In the genomic region with DNA sequence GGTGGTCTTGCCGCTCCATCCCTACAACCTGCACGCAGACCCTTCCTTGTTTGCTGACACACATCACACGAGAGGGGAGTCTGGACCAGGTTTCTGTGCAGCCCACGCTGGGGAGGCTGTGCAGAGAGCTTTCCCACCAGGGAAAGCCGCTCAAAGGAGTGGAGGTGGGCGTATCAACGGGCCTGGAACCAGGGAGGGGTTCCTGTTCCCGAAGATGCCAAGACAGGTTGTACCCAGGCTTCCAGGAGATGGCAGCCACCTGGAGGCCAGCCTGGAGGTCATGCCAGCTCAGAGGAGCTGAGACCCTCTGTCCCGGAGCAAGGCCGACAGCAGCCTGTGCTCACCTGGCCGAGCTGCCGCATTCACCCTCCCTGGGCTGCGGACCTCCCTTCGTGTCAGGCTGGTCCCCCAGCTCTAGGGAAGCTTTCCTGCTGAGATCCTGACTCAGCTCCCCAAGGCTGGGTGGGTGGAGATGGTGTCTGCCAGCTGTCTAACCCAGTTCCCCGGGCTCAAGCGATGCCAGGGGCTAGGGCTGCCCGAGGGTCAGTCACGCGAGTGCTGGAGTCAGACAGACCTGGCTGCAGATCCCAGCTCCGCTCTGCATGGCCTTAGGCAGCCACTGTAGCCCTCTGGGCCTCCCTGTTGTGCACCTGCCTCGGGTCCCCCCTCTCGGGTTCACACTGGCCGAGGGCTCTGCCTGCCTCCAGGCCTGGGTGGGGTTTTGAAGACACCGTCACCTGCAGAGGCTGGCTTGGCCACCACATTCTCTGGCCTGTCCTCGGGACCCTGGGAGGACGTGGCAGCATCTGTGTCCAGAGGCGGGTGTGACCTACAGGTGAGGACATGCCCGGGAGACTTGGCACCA, we compare ENCODE assay signal across 37 cellular contexts. TPM values are rescaled to one million over a fixed set of nuclear protein-coding genes. Genes with fewer than 3 reads are reported as not detected.
"Had no signal": no experiment of that assay in that cellular context is flagged by ENCODE, and none has a peak within 500 bp of the region (broad histone marks: within the 10 kb centered on the region; RNA-seq: fewer than 3 reads in every experiment).

No MANE protein-coding gene starts in this region.

- H3K27ac ChIP-seq: adrenal gland, body of pancreas, cardiac muscle cell, colonic mucosa, epithelial cell of prostate, esophagus squamous epithelium, gastroesophageal sphincter, WERI-Rb-1 had no signal

- H3K36me3 Mint-ChIP-seq: activated naive CD4-positive, alpha-beta T cell treated with anti-CD3 and anti-CD28 coated beads, Interleukin-2, amount 50 U/mL, for 24 hours; activated naive CD8-positive, alpha-beta T cell treated with anti-CD3 and anti-CD28 coated beads for 36 hours had no signal

- H3K4me3 ChIP-seq: adrenal gland, body of pancreas, cardiac muscle cell, colonic mucosa, esophagus squamous epithelium, gastroesophageal sphincter had no signal

- H3K27ac Mint-ChIP-seq: activated B cell treated with CpG ODN at 0.5 μM for 24 hours; activated CD8-positive, alpha-beta T cell treated with anti-CD3 and anti-CD28 coated beads for 36 hours; activated naive CD4-positive, alpha-beta T cell treated with anti-CD3 and anti-CD28 coated beads for 36 hours; activated naive CD4-positive, alpha-beta T cell treated with anti-CD3 and anti-CD28 coated beads, Interleukin-2, amount 50 U/mL, for 24 hours; activated naive CD8-positive, alpha-beta T cell treated with anti-CD3 and anti-CD28 coated beads for 36 hours; activated naive CD8-positive, alpha-beta T cell treated with anti-CD3 and anti-CD28 coated beads, Interleukin-2, amount 50 U/mL, for 24 hours; activated T-helper 17 cell treated with anti-CD3 and anti-CD28 coated beads, Interleukin-2, amount 50 U/mL, for 72 hours; T-helper 17 cell; T-helper 2 cell treated with Interferon-gamma antibody and Interleukin-4, amounts not matched to agents 5 μg/mL and 100 μg/mL, for 36 hours had no signal

- H3K9me3 ChIP-seq: adrenal gland, body of pancreas, colonic mucosa, esophagus squamous epithelium, gastroesophageal sphincter had no signal

- H3K4me1 Mint-ChIP-seq: activated B cell treated with CpG ODN at 0.5 μM for 24 hours; activated naive CD4-positive, alpha-beta T cell treated with anti-CD3 and anti-CD28 coated beads, Interleukin-2, amount 50 U/mL, for 24 hours; activated naive CD8-positive, alpha-beta T cell treated with anti-CD3 and anti-CD28 coated beads for 36 hours; activated naive CD8-positive, alpha-beta T cell treated with anti-CD3 and anti-CD28 coated beads, Interleukin-2, amount 50 U/mL, for 24 hours; activated T-helper 17 cell treated with anti-CD3 and anti-CD28 coated beads, Interleukin-2, amount 50 U/mL, for 72 hours had no signal

- H3K27me3 ChIP-seq: body of pancreas, cardiac muscle cell, colonic mucosa had no signal

- H3K4me1 ChIP-seq: adrenal gland, body of pancreas, colonic mucosa, esophagus squamous epithelium, gastroesophageal sphincter had no signal

- FAIRE-seq: endometrium, endothelial cell of umbilical vein had no signal

- H3K9me3 Mint-ChIP-seq: activated B cell treated with CpG ODN at 0.5 μM for 24 hours; activated CD8-positive, alpha-beta T cell treated with anti-CD3 and anti-CD28 coated beads for 36 hours; activated naive CD4-positive, alpha-beta T cell treated with anti-CD3 and anti-CD28 coated beads for 36 hours; activated naive CD4-positive, alpha-beta T cell treated with anti-CD3 and anti-CD28 coated beads, Interleukin-2, amount 50 U/mL, for 24 hours; activated naive CD8-positive, alpha-beta T cell treated with anti-CD3 and anti-CD28 coated beads for 36 hours; activated naive CD8-positive, alpha-beta T cell treated with anti-CD3 and anti-CD28 coated beads, Interleukin-2, amount 50 U/mL, for 24 hours; activated T-cell treated with anti-CD3 and anti-CD28 coated beads, Interleukin-2, amount 50 U/mL, for 4 hours; activated T-helper 17 cell treated with anti-CD3 and anti-CD28 coated beads, Interleukin-2, amount 50 U/mL, for 72 hours; T-helper 2 cell treated with Interferon-gamma antibody and Interleukin-4, amounts not matched to agents 5 μg/mL and 100 μg/mL, for 36 hours had no signal

- DNase-seq: activated B cell treated with CpG ODN at 0.5 μM for 24 hours; activated CD4-positive, alpha-beta T cell treated with anti-CD3 and anti-CD28 coated beads for 48 hours; activated CD4-positive, alpha-beta T cell treated with anti-CD3 and anti-CD28 coated beads, Interleukin-2, amount 50 U/mL, for 1 hour; activated CD4-positive, alpha-beta T cell treated with anti-CD3 and anti-CD28 coated beads, Interleukin-2, amount 50 U/mL, for 48 hours; activated CD8-positive, alpha-beta memory T cell treated with anti-CD3 and anti-CD28 coated beads for 24 hours; activated CD8-positive, alpha-beta T cell treated with anti-CD3 and anti-CD28 coated beads for 36 hours; activated effector memory CD4-positive, alpha-beta T cell treated with anti-CD3 and anti-CD28 coated beads, Interleukin-2, amount 50 U/mL, for 16 hours; activated naive CD4-positive, alpha-beta T cell treated with anti-CD3 and anti-CD28 coated beads for 36 hours; activated naive CD8-positive, alpha-beta T cell treated with anti-CD3 and anti-CD28 coated beads for 36 hours; activated naive CD8-positive, alpha-beta T cell treated with anti-CD3 and anti-CD28 coated beads, Interleukin-2, amount 50 U/mL, for 24 hours; activated T-cell treated with anti-CD3 and anti-CD28 coated beads, Interleukin-2, amount 50 U/mL, for 4 hours; adrenal gland; amygdala; aorta; body of pancreas; central memory CD4-positive, alpha-beta T cell; cerebellar nuclear complex; colonic mucosa; effector CD8-positive, alpha-beta T cell; esophagus squamous epithelium; T-helper 1 cell; T-helper 17 cell; T1000; WERI-Rb-1 had no signal

- ATAC-seq: activated CD4-positive, CD25-positive, alpha-beta regulatory T cell treated with anti-CD3 and anti-CD28 coated beads, Interleukin-2, amount 50 U/mL, for 24 hours; activated CD8-positive, alpha-beta T cell treated with anti-CD3 and anti-CD28 coated beads for 36 hours; activated naive CD8-positive, alpha-beta T cell treated with anti-CD3 and anti-CD28 coated beads, Interleukin-2, amount 50 U/mL, for 24 hours; activated T-helper 17 cell treated with anti-CD3 and anti-CD28 coated beads, Interleukin-2, amount 50 U/mL, for 72 hours; body of pancreas; gastroesophageal sphincter; T-helper 17 cell had no signal

- H3K36me3 ChIP-seq: adrenal gland, cardiac muscle cell, colonic mucosa, esophagus squamous epithelium, gastroesophageal sphincter, WERI-Rb-1 had no signal

- H3K27me3 Mint-ChIP-seq: activated CD8-positive, alpha-beta T cell treated with anti-CD3 and anti-CD28 coated beads for 36 hours; activated naive CD4-positive, alpha-beta T cell treated with anti-CD3 and anti-CD28 coated beads, Interleukin-2, amount 50 U/mL, for 24 hours; activated naive CD8-positive, alpha-beta T cell treated with anti-CD3 and anti-CD28 coated beads for 36 hours had no signal

- H3K4me3 Mint-ChIP-seq: activated B cell treated with CpG ODN at 0.5 μM for 24 hours; activated CD8-positive, alpha-beta T cell treated with anti-CD3 and anti-CD28 coated beads for 36 hours; activated naive CD4-positive, alpha-beta T cell treated with anti-CD3 and anti-CD28 coated beads for 36 hours; activated naive CD4-positive, alpha-beta T cell treated with anti-CD3 and anti-CD28 coated beads, Interleukin-2, amount 50 U/mL, for 24 hours; activated naive CD8-positive, alpha-beta T cell treated with anti-CD3 and anti-CD28 coated beads for 36 hours; activated naive CD8-positive, alpha-beta T cell treated with anti-CD3 and anti-CD28 coated beads, Interleukin-2, amount 50 U/mL, for 24 hours; activated T-cell treated with anti-CD3 and anti-CD28 coated beads, Interleukin-2, amount 50 U/mL, for 4 hours; activated T-helper 17 cell treated with anti-CD3 and anti-CD28 coated beads, Interleukin-2, amount 50 U/mL, for 72 hours; T-helper 17 cell; T-helper 2 cell treated with Interferon-gamma antibody and Interleukin-4, amounts not matched to agents 5 μg/mL and 100 μg/mL, for 36 hours had no signal

RNA-seq across cellular contexts. Expression of gene CCDC187, which starts 29.7 kb away (rescaled TPM):
- total RNA-seq: activated naive CD4-positive, alpha-beta T cell treated with anti-CD3 and anti-CD28 coated beads for 36 hours; activated naive CD8-positive, alpha-beta T cell treated with anti-CD3 and anti-CD28 coated beads for 36 hours; aorta; dermis microvascular lymphatic vessel endothelial cell; endothelial cell of umbilical vein; esophagus squamous epithelium; fibroblast of lung; gastroesophageal sphincter; glomerular endothelial cell had no signal
- polyA plus RNA-seq: aorta, endothelial cell of umbilical vein, esophagus, fibroblast of lung had no signal
